17 cellular contexts compared by ENCODE assay signal in the genomic region with DNA sequence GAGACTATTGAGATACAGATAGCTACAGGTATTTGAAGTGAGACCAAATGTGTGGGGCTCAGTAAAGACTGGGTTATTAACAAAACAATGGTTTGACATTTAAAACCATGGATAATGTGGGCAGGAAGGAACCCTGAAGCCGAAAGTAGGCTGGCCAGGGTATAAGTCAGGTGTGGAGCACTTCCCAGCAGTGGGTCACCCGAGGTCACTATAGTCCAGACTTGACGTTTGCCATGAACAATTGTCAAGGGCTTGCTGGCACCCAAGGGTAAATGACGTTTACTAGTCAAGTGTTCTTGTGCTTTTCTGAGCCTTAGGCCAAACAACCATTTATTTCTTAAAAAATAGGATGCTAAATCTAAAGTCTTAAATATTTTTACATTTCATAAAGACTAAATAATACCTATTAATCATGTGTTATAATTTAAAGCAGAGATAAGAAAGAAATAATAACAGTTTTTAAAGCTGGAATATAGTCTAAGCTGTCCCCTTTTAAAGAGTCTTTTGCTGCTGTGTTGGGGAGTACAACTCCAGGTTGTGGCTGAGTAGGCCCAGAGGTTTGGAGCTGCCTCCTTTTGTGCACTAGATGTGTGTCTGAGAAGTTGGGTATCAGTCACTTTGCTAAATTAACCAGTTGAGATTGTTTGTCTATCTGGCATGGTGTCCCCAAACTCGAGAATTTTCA. TPM values are rescaled to one million over a fixed set of nuclear protein-coding genes. Genes with fewer than 3 reads are reported as not detected.
"Had no signal": no experiment of that assay in that cellular context is flagged by ENCODE, and none has a peak within 500 bp of the region (broad histone marks: within the 10 kb centered on the region; RNA-seq: fewer than 3 reads in every experiment).

No MANE protein-coding gene starts in this region.

- H3K9me3 ChIP-seq: pancreas, tibial nerve had no signal

- H3K4me3 Mint-ChIP-seq: activated CD4-positive, alpha-beta memory T cell treated with anti-CD3 and anti-CD28 coated beads, Interleukin-2, amount 10 ng/mL, durations not matched to agents 7 days and 5 days; activated CD4-positive, alpha-beta T cell treated with anti-CD3 and anti-CD28 coated beads for 36 hours; activated naive CD8-positive, alpha-beta T cell treated with anti-CD3 and anti-CD28 coated beads for 36 hours; neural crest cell had no signal

- H3K27me3 Mint-ChIP-seq: activated CD4-positive, alpha-beta memory T cell treated with anti-CD3 and anti-CD28 coated beads, Interleukin-2, amount 10 ng/mL, durations not matched to agents 7 days and 5 days; activated CD4-positive, alpha-beta T cell treated with anti-CD3 and anti-CD28 coated beads for 36 hours; activated naive CD8-positive, alpha-beta T cell treated with anti-CD3 and anti-CD28 coated beads for 36 hours had no signal

- H3K27ac Mint-ChIP-seq: activated CD4-positive, alpha-beta memory T cell treated with anti-CD3 and anti-CD28 coated beads, Interleukin-2, amount 10 ng/mL, durations not matched to agents 7 days and 5 days; activated CD4-positive, alpha-beta T cell treated with anti-CD3 and anti-CD28 coated beads for 36 hours; activated naive CD8-positive, alpha-beta T cell treated with anti-CD3 and anti-CD28 coated beads for 36 hours had no signal

- ATAC-seq: activated CD4-positive, alpha-beta T cell treated with anti-CD3 and anti-CD28 coated beads for 36 hours had no signal

- DNase-seq: activated CD4-positive, alpha-beta memory T cell treated with anti-CD3 and anti-CD28 coated beads, Interleukin-2, amount 10 ng/mL, durations not matched to agents 7 days and 5 days; activated CD4-positive, alpha-beta T cell treated with anti-CD3 and anti-CD28 coated beads for 36 hours; activated gamma-delta T cell treated with Interleukin-2 at 50 U/mL for 16 hours; activated naive CD8-positive, alpha-beta T cell treated with anti-CD3 and anti-CD28 coated beads for 36 hours; activated T-cell treated with anti-CD3 and anti-CD28 coated beads, Interleukin-2, amount 50 U/mL, for 48 hours; anterior cingulate cortex; pancreas; retina; stimulated activated CD4-positive, alpha-beta T cell treated with anti-CD3 and anti-CD28 coated beads, Interleukin-4, amount 100 ng/mL, for 4 hours; T-helper 1 cell had no signal

- H3K9me3 Mint-ChIP-seq: activated CD4-positive, alpha-beta memory T cell treated with anti-CD3 and anti-CD28 coated beads, Interleukin-2, amount 10 ng/mL, durations not matched to agents 7 days and 5 days; activated naive CD8-positive, alpha-beta T cell treated with anti-CD3 and anti-CD28 coated beads for 36 hours; neural crest cell had no signal

- H3K4me3 ChIP-seq: pancreas, skin epidermis, tibial nerve had no signal

- H3K4me1 Mint-ChIP-seq: activated CD4-positive, alpha-beta memory T cell treated with anti-CD3 and anti-CD28 coated beads, Interleukin-2, amount 10 ng/mL, durations not matched to agents 7 days and 5 days; activated CD4-positive, alpha-beta T cell treated with anti-CD3 and anti-CD28 coated beads for 36 hours; activated naive CD8-positive, alpha-beta T cell treated with anti-CD3 and anti-CD28 coated beads for 36 hours; neural crest cell had no signal

- H3K27ac ChIP-seq: pancreas, tibial nerve, VCaP had no signal

- H3K27me3 ChIP-seq: pancreas, tibial nerve had no signal

RNA-seq across cellular contexts. Expression of a gene that starts 52.1 kb away (rescaled TPM):
- total RNA-seq: activated CD4-positive, alpha-beta memory T cell treated with anti-CD3 and anti-CD28 coated beads, Interleukin-2, amount 10 ng/mL, durations not matched to agents 7 days and 5 days; activated CD4-positive, alpha-beta T cell treated with anti-CD3 and anti-CD28 coated beads for 36 hours; activated naive CD8-positive, alpha-beta T cell treated with anti-CD3 and anti-CD28 coated beads for 36 hours; chondrocyte; dermis microvascular lymphatic vessel endothelial cell; mesenteric fat pad; neural crest cell; pancreas; tibial nerve had no signal
- polyA plus RNA-seq: pancreas had no signal
